15 cellular contexts compared by ENCODE assay signal in the genomic region with DNA sequence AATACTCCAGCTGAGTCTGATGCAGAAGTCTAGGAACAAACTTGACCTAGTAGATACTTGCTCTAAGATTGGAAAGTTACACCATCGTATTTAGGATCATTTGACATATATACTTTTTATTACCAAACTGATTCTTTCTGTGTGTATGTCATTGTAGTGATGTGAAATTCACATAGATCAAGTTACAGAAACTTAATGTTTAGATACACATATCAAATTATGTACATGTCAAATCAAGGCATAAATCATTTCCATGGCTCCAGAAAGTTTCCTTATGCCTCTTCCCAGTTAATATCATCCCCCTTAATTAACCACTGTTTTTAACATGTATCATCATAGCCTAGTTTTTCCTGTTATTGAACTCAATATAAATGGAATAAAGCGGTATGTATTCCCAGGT.
"Had no signal": no experiment of that assay in that cellular context is flagged by ENCODE, and none has a peak within 500 bp of the region (broad histone marks: within the 10 kb centered on the region; RNA-seq: fewer than 3 reads in every experiment).

No MANE protein-coding gene starts in this region.

- H3K27me3 Mint-ChIP-seq: activated CD4-positive, alpha-beta T cell treated with anti-CD3 and anti-CD28 coated beads, Interleukin-2, amount 10 ng/mL, durations not matched to agents 7 days and 5 days; activated naive CD8-positive, alpha-beta T cell treated with anti-CD3 and anti-CD28 coated beads, Interleukin-2, amount 50 U/mL, for 24 hours; effector memory CD8-positive, alpha-beta T cell; naive B cell; stimulated activated naive CD8-positive, alpha-beta T cell treated with anti-CD3 and anti-CD28 coated beads, Interleukin-15, Interleukin-2, amounts not matched to agents 100 ng/mL and 50 ng/mL, for 24 hours had no signal

- DNase-seq: activated CD4-positive, alpha-beta T cell treated with anti-CD3 and anti-CD28 coated beads, Interleukin-2, amount 10 ng/mL, durations not matched to agents 7 days and 5 days; activated CD8-positive, alpha-beta T cell treated with anti-CD3 and anti-CD28 coated beads, Interleukin-2, amount 10 ng/mL, durations not matched to agents 7 days and 5 days; activated naive CD4-positive, alpha-beta T cell treated with anti-CD3 and anti-CD28 coated beads for 36 hours; activated T-cell treated with anti-CD3 and anti-CD28 coated beads, Interleukin-2, amount 50 U/mL, for 4 hours; effector memory CD8-positive, alpha-beta T cell; esophagus squamous epithelium; mucosa of descending colon; naive B cell; transverse colon had no signal

- H3K36me3 ChIP-seq: esophagus squamous epithelium, transverse colon, vagina had no signal

- H3K4me1 Mint-ChIP-seq: activated CD4-positive, alpha-beta T cell treated with anti-CD3 and anti-CD28 coated beads, Interleukin-2, amount 10 ng/mL, durations not matched to agents 7 days and 5 days; naive B cell had no signal

- H3K9me3 ChIP-seq: esophagus squamous epithelium, mucosa of descending colon, transverse colon, vagina had no signal

- H3K27ac Mint-ChIP-seq: activated CD4-positive, alpha-beta T cell treated with anti-CD3 and anti-CD28 coated beads, Interleukin-2, amount 10 ng/mL, durations not matched to agents 7 days and 5 days; activated CD8-positive, alpha-beta T cell treated with anti-CD3 and anti-CD28 coated beads, Interleukin-2, amount 10 ng/mL, durations not matched to agents 7 days and 5 days; activated naive CD4-positive, alpha-beta T cell treated with anti-CD3 and anti-CD28 coated beads for 36 hours; activated naive CD8-positive, alpha-beta T cell treated with anti-CD3 and anti-CD28 coated beads, Interleukin-2, amount 50 U/mL, for 24 hours; effector memory CD8-positive, alpha-beta T cell; naive B cell; progenitor cell of endocrine pancreas; stimulated activated naive CD8-positive, alpha-beta T cell treated with anti-CD3 and anti-CD28 coated beads, Interleukin-15, Interleukin-2, amounts not matched to agents 100 ng/mL and 50 ng/mL, for 24 hours had no signal

- H3K4me1 ChIP-seq: esophagus squamous epithelium, transverse colon, vagina had no signal

- H3K36me3 Mint-ChIP-seq: naive B cell had no signal

- ATAC-seq: activated CD4-positive, CD25-positive, alpha-beta regulatory T cell treated with anti-CD3 and anti-CD28 coated beads, Interleukin-2, amount 50 U/mL, for 24 hours; activated CD8-positive, alpha-beta T cell treated with anti-CD3 and anti-CD28 coated beads, Interleukin-2, amount 10 ng/mL, durations not matched to agents 7 days and 5 days; activated T-cell treated with anti-CD3 and anti-CD28 coated beads, Interleukin-2, amount 50 U/mL, for 4 hours; effector memory CD8-positive, alpha-beta T cell; mucosa of descending colon had no signal

- H3K27me3 ChIP-seq: esophagus squamous epithelium, transverse colon, vagina had no signal

- H3K4me3 Mint-ChIP-seq: activated CD4-positive, alpha-beta T cell treated with anti-CD3 and anti-CD28 coated beads, Interleukin-2, amount 10 ng/mL, durations not matched to agents 7 days and 5 days; activated CD8-positive, alpha-beta T cell treated with anti-CD3 and anti-CD28 coated beads, Interleukin-2, amount 10 ng/mL, durations not matched to agents 7 days and 5 days; activated naive CD4-positive, alpha-beta T cell treated with anti-CD3 and anti-CD28 coated beads for 36 hours; activated naive CD8-positive, alpha-beta T cell treated with anti-CD3 and anti-CD28 coated beads, Interleukin-2, amount 50 U/mL, for 24 hours; activated T-cell treated with anti-CD3 and anti-CD28 coated beads, Interleukin-2, amount 50 U/mL, for 4 hours; effector memory CD8-positive, alpha-beta T cell; naive B cell; neural crest cell; stimulated activated naive CD8-positive, alpha-beta T cell treated with anti-CD3 and anti-CD28 coated beads, Interleukin-15, Interleukin-2, amounts not matched to agents 100 ng/mL and 50 ng/mL, for 24 hours had no signal

- H3K27ac ChIP-seq: esophagus squamous epithelium, transverse colon, vagina had no signal

- H3K4me3 ChIP-seq: esophagus squamous epithelium, mucosa of descending colon, transverse colon, vagina had no signal
